Comparison of ENCODE assay signal across 17 cellular contexts in genomic region chr3:16252243-16252978, GRCh38. TPM values are rescaled to one million over a fixed set of nuclear protein-coding genes. Genes with fewer than 3 reads are reported as not detected.
DNase-seq lines count a peak whose midpoint lies in the region; ATAC-seq and TF ChIP-seq lines count a peak whose summit lies in the region.
"Had no signal": no experiment of that assay in that cellular context is flagged by ENCODE, and none has a peak within 500 bp of the region (broad histone marks: within the 10 kb centered on the region; RNA-seq: fewer than 3 reads in every experiment).

No MANE protein-coding gene starts in this region.

- DNase-seq in DMS53 treated with DMSO at 0.1 percent for 48 hours (lab: John Stamatoyannopoulos, UW; ENCODE audit: unreplicated experiment) (peak; percentile 9), Karpas-422 (peak; percentile 62), fibroblast of peridontal ligament (ENCODE audit: extremely low read depth) (peak; percentile 12), C1 segment of cervical spinal cord (lab: John Stamatoyannopoulos, UW) (no peak), SK-N-SH (no peak)
- DNase-seq: activated CD8-positive, alpha-beta memory T cell treated with anti-CD3 and anti-CD28 coated beads, Interleukin-2, amount 50 U/mL, for 48 hours; esophagus squamous epithelium; HCEC 1CT; mesendoderm; MM.1S; NCI-H2171; upper lobe of left lung had no signal

- no peak for TF ChIP-seq CTCF in SK-N-SH (IDR thresholded peaks at IDR 0.05)

- POLR2A ChIA-PET in SK-N-SH (lab: Yijun Ruan, JAX): no interaction called here

- H3K27me3 ChIP-seq in Karpas-422 (ENCODE audit: low read length) (no peaks in the 10 kb centered on the region), SK-N-SH (ENCODE audit: insufficient read depth) (no peaks in the 10 kb centered on the region)
- H3K27me3 ChIP-seq: upper lobe of left lung had no signal

- no peak for TF ChIP-seq RAD21 in SK-N-SH (IDR thresholded peaks at IDR 0.05; ENCODE audit: low read length)

- H4K20me1 ChIP-seq in Karpas-422 (ENCODE audit: insufficient read depth, low read depth, low read length) (no peaks in the 10 kb centered on the region), SK-N-SH (ENCODE audit: insufficient read depth) (no peaks in the 10 kb centered on the region)

- H3K79me2 ChIP-seq in Karpas-422 (ENCODE audit: low read length) (no peaks in the 10 kb centered on the region), SK-N-SH (ENCODE audit: insufficient read depth) (no peaks in the 10 kb centered on the region)

- no peaks in the 10 kb centered on the region for H3K9me3 ChIP-seq in Karpas-422 (ENCODE audit: low read length)
- no peaks in the 10 kb centered on the region for H3K9me3 ChIP-seq in SK-N-SH
- H3K9me3 ChIP-seq: esophagus squamous epithelium, upper lobe of left lung had no signal

- H3F3A ChIP-seq in SK-N-SH (replicated peaks; ENCODE audit: insufficient read depth): no peaks in the 10 kb centered on the region

- peak overlapping the region; percentile 31 for H3K4me2 ChIP-seq in Karpas-422 (ENCODE audit: low read depth, low read length, poor library complexity, severe bottlenecking)
- H3K4me2 ChIP-seq in SK-N-SH: no peak overlapping the region

- TF ChIP-seq EP300 in SK-N-SH (IDR thresholded peaks at IDR 0.05; ENCODE audit: borderline replicate concordance in 1 of 2, low read depth in 1 of 2, low read length in 1 of 2): no peak

- no peaks in the 10 kb centered on the region for H3K36me3 ChIP-seq in Karpas-422 (ENCODE audit: insufficient read depth, low read length)
- peaks cover 0 to 3% of the 10 kb centered on the region in 2 experiments for H3K36me3 ChIP-seq in SK-N-SH (replicated peaks in 1 of 2; ENCODE audit: control insufficient read depth in 1 of 2, insufficient read depth in 2 of 2, low read length in 1 of 2)
- H3K36me3 ChIP-seq: esophagus squamous epithelium had no signal

- peaks cover 30% of the 10 kb centered on the region for H3K4me1 ChIP-seq in Karpas-422 (ENCODE audit: low read length)
- peaks cover 0 to 3% of the 10 kb centered on the region in 2 experiments; a peak in 1 of 4 replicates for H3K4me1 ChIP-seq in SK-N-SH (ENCODE audit: control insufficient read depth in 1 of 2, insufficient read depth in 2 of 2, low read depth in 1 of 2, low read length in 1 of 2)

- H3K9ac ChIP-seq in Karpas-422 (ENCODE audit: low read length): no peak overlapping the region
- no peak overlapping the region for H3K9ac ChIP-seq in SK-N-SH

- no peaks in the 10 kb centered on the region for H3K9me2 ChIP-seq in Karpas-422 (replicated peaks; ENCODE audit: insufficient read depth, low read length)
- H3K9me2 ChIP-seq in SK-N-SH: no peaks in the 10 kb centered on the region

- CTCF ChIA-PET in SK-N-SH (lab: Yijun Ruan, JAX): interaction anchor here (1.1 to 2.3 kb wide), 2 partner anchors 10 to 204 kb away, joined by 3 to 7 read pairs; no protein-coding TSS in a partner anchor

- ATAC-seq in GM21619 (IDR thresholded peaks at IDR 0.05; ENCODE audit: unreplicated experiment): peak; percentile 42
- ATAC-seq in HG03571 (IDR thresholded peaks at IDR 0.05; ENCODE audit: unreplicated experiment): no peak
- no peak for ATAC-seq in GM21737 (IDR thresholded peaks at IDR 0.05; ENCODE audit: unreplicated experiment)
- ATAC-seq: WTC11 had no signal

- 53% methylated on average over 7 of the region's 7 CpGs for WGBS in SK-N-SH (ENCODE audit: low lambda C conversion rate)

- H2AFZ ChIP-seq in Karpas-422 (ENCODE audit: low read length) (no peak overlapping the region), SK-N-SH (ENCODE audit: low read depth) (no peak overlapping the region)

- H3K4me3 ChIP-seq in Karpas-422 (ENCODE audit: low read length) (no peak overlapping the region), SK-N-SH (ENCODE audit: low read depth in 2 of 2, low read length in 1 of 2) (no peak overlapping the region)
- H3K4me3 ChIP-seq: coronary artery, esophagus squamous epithelium, upper lobe of left lung had no signal

- H3K27ac ChIP-seq in Karpas-422 (ENCODE audit: low read length): no peak overlapping the region
- no peak overlapping the region for H3K27ac ChIP-seq in SK-N-SH (ENCODE audit: low read depth in 2 of 2, low read length in 1 of 2)
- H3K27ac ChIP-seq: esophagus squamous epithelium had no signal

TF ChIP-seq in SK-N-SH, 30 proteins besides CTCF, POLR2A, EP300 and RAD21:
- TF ChIP-seq USF1 (IDR thresholded peaks at IDR 0.05; ENCODE audit: borderline replicate concordance, low read depth): no peak
- no peak for TF ChIP-seq NFIC (IDR thresholded peaks at IDR 0.05; ENCODE audit: borderline replicate concordance)
- TF ChIP-seq YY1 (IDR thresholded peaks at IDR 0.05; ENCODE audit: low read depth): no peak
- TF ChIP-seq RCOR1 (IDR thresholded peaks at IDR 0.05; ENCODE audit: low read length): no peak
- TF ChIP-seq POLR2AphosphoS5 (IDR thresholded peaks at IDR 0.05; ENCODE audit: low read depth, low read length): no peak
- no peak for TF ChIP-seq TAF1 (IDR thresholded peaks at IDR 0.05; ENCODE audit: borderline replicate concordance, low read depth, low read length)
TF ChIP-seq in SK-N-SH: peak in this region for 0.

RNA-seq across cellular contexts. Expression of gene DPH3, which starts 12.3 kb away (rescaled TPM):
- total RNA-seq in Karpas-422 (2014; rRNA removed; shearing (Covaris generic); ENCODE audit: low replicate concordance): 7.6 and 22.2 TPM in 2 replicates
- polyA plus RNA-seq in SK-N-SH (2012; rRNA removed): 8.5 and 10.8 TPM in 2 replicates
- 14.7 and 16.2 TPM in 2 replicates for polyA plus RNA-seq in SK-N-SH (2012; cell fraction: cytosol; rRNA removed)
- polyA plus RNA-seq in SK-N-SH (2012; cell fraction: nucleus; rRNA removed): 2.9 and 4.0 TPM in 2 replicates

RNA-seq across cellular contexts. Expression of gene OXNAD1, which starts 12.6 kb away (rescaled TPM):
- 23.3 and 30.3 TPM in 2 replicates for total RNA-seq in Karpas-422 (2014; rRNA removed; shearing (Covaris generic); ENCODE audit: low replicate concordance)
- 6.9 and 10.0 TPM in 2 replicates for polyA plus RNA-seq in SK-N-SH (2012; rRNA removed)
- 8.4 TPM in 2 replicates for polyA plus RNA-seq in SK-N-SH (2012; cell fraction: cytosol; rRNA removed)
- 4.6 and 9.2 TPM in 2 replicates for polyA plus RNA-seq in SK-N-SH (2012; cell fraction: nucleus; rRNA removed)

Comparison
In these comparisons a context has a peak if more than half of its experiments do, and no peak if none do; other contexts are left out.
1. DNase-seq: peak in DMS53 treated with DMSO at 0.1 percent for 48 hours (single experiment), Karpas-422 (single experiment) and fibroblast of peridontal ligament (single experiment); none in C1 segment of cervical spinal cord (0 of 14) and SK-N-SH (single experiment).